In genomic region chr20:48667889-48668413, GRCh38 we compare ENCODE assay signal across 1 cellular context.
A peak's percentile ranks its signal among the peaks of the same experiment; 100 is the strongest.
TF ChIP-seq lines count a peak whose summit lies in the region.

No MANE protein-coding gene starts in this region.

TF ChIP-seq in HepG2, 621 proteins besides CTCF, POLR2A, EP300 and RAD21 (continued from another document and continues in another):
- TF ChIP-seq, protein P1, sequence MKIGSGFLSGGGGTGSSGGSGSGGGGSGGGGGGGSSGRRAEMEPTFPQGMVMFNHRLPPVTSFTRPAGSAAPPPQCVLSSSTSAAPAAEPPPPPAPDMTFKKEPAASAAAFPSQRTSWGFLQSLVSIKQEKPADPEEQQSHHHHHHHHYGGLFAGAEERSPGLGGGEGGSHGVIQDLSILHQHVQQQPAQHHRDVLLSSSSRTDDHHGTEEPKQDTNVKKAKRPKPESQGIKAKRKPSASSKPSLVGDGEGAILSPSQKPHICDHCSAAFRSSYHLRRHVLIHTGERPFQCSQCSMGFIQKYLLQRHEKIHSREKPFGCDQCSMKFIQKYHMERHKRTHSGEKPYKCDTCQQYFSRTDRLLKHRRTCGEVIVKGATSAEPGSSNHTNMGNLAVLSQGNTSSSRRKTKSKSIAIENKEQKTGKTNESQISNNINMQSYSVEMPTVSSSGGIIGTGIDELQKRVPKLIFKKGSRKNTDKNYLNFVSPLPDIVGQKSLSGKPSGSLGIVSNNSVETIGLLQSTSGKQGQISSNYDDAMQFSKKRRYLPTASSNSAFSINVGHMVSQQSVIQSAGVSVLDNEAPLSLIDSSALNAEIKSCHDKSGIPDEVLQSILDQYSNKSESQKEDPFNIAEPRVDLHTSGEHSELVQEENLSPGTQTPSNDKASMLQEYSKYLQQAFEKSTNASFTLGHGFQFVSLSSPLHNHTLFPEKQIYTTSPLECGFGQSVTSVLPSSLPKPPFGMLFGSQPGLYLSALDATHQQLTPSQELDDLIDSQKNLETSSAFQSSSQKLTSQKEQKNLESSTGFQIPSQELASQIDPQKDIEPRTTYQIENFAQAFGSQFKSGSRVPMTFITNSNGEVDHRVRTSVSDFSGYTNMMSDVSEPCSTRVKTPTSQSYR (CRISPR knock-in tag; IDR thresholded peaks at IDR 0.05; ENCODE audit: borderline replicate concordance), result no peak
- TF ChIP-seq SNRNP70 (IDR thresholded peaks at IDR 0.05; ENCODE audit: low read depth, low read length), result no peak
- no peak for TF ChIP-seq HDAC6 (IDR thresholded peaks at IDR 0.05; ENCODE audit: low read depth, low read length)
- TF ChIP-seq XRCC5 (optimal IDR thresholded peaks at IDR 0.05; ENCODE audit: low read length), result no peak
- TF ChIP-seq ZNF746 (CRISPR knock-in tag; IDR thresholded peaks at IDR 0.05), result 0 out of 2 replicates have a peak, but pooled peaks have one; percentile 61
- no peak for TF ChIP-seq YY1 (IDR thresholded peaks at IDR 0.05; ENCODE audit: insufficient read depth, insufficient replicate concordance, low read depth, low read length)
- TF ChIP-seq SKI (IDR thresholded peaks at IDR 0.05; ENCODE audit: partially characterized antibody), result no peak
- TF ChIP-seq ZBTB7A (CRISPR knock-in tag; IDR thresholded peaks at IDR 0.05), result no peak
- TF ChIP-seq JUNB (CRISPR knock-in tag; IDR thresholded peaks at IDR 0.05; ENCODE audit: borderline replicate concordance), result no peak
- TF ChIP-seq, protein P2, sequence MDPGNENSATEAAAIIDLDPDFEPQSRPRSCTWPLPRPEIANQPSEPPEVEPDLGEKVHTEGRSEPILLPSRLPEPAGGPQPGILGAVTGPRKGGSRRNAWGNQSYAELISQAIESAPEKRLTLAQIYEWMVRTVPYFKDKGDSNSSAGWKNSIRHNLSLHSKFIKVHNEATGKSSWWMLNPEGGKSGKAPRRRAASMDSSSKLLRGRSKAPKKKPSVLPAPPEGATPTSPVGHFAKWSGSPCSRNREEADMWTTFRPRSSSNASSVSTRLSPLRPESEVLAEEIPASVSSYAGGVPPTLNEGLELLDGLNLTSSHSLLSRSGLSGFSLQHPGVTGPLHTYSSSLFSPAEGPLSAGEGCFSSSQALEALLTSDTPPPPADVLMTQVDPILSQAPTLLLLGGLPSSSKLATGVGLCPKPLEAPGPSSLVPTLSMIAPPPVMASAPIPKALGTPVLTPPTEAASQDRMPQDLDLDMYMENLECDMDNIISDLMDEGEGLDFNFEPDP (CRISPR knock-in tag; conservative IDR thresholded peaks at IDR 0.05), result no peak
- TF ChIP-seq, protein P3, sequence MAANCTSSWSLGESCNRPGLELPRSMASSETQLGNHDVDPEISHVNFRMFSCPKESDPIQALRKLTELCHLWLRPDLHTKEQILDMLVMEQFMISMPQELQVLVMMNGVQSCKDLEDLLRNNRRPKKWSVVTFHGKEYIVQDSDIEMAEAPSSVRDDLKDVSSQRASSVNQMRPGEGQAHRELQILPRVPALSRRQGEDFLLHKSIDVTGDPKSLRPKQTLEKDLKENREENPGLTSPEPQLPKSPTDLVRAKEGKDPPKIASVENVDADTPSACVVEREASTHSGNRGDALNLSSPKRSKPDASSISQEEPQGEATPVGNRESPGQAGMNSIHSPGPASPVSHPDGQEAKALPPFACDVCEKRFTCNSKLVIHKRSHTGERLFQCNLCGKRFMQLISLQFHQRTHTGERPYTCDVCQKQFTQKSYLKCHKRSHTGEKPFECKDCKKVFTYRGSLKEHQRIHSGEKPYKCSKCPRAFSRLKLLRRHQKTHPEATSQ (CRISPR knock-in tag; IDR thresholded peaks at IDR 0.05; ENCODE audit: borderline replicate concordance), result no peak
- TF ChIP-seq E2F1 (CRISPR knock-in tag; IDR thresholded peaks at IDR 0.05), result no peak
- TF ChIP-seq MXD1 (CRISPR knock-in tag; IDR thresholded peaks at IDR 0.05), result peak; percentile 64; the same call in 1 of the 2 replicates
- 0 out of 2 replicates have a peak, but pooled peaks have one; percentile 21 for TF ChIP-seq ZNF724P (CRISPR knock-in tag; IDR thresholded peaks at IDR 0.05; ENCODE audit: borderline replicate concordance)
- TF ChIP-seq GABPA (IDR thresholded peaks at IDR 0.05; ENCODE audit: low read depth, low read length), result no peak
- TF ChIP-seq GABPA (CRISPR knock-in tag; IDR thresholded peaks at IDR 0.05; ENCODE audit: low read depth), result no peak
- no peak for TF ChIP-seq TRIM24 (CRISPR knock-in tag; IDR thresholded peaks at IDR 0.05)
- TF ChIP-seq ZNF335 (CRISPR knock-in tag; IDR thresholded peaks at IDR 0.05), result no peak
- TF ChIP-seq MNT (IDR thresholded peaks at IDR 0.05), result peak; percentile 93
- TF ChIP-seq, protein P4, sequence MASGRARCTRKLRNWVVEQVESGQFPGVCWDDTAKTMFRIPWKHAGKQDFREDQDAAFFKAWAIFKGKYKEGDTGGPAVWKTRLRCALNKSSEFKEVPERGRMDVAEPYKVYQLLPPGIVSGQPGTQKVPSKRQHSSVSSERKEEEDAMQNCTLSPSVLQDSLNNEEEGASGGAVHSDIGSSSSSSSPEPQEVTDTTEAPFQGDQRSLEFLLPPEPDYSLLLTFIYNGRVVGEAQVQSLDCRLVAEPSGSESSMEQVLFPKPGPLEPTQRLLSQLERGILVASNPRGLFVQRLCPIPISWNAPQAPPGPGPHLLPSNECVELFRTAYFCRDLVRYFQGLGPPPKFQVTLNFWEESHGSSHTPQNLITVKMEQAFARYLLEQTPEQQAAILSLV (CRISPR knock-in tag; IDR thresholded peaks at IDR 0.05; ENCODE audit: borderline replicate concordance), result peak; percentile 65; the same call in 1 of the 2 replicates
- TF ChIP-seq ERF (CRISPR knock-in tag; IDR thresholded peaks at IDR 0.05), result peak; percentile 9; the same call in 1 of the 2 replicates
- TF ChIP-seq PITX1 (CRISPR knock-in tag; IDR thresholded peaks at IDR 0.05), result no peak
- TF ChIP-seq, protein P5, sequence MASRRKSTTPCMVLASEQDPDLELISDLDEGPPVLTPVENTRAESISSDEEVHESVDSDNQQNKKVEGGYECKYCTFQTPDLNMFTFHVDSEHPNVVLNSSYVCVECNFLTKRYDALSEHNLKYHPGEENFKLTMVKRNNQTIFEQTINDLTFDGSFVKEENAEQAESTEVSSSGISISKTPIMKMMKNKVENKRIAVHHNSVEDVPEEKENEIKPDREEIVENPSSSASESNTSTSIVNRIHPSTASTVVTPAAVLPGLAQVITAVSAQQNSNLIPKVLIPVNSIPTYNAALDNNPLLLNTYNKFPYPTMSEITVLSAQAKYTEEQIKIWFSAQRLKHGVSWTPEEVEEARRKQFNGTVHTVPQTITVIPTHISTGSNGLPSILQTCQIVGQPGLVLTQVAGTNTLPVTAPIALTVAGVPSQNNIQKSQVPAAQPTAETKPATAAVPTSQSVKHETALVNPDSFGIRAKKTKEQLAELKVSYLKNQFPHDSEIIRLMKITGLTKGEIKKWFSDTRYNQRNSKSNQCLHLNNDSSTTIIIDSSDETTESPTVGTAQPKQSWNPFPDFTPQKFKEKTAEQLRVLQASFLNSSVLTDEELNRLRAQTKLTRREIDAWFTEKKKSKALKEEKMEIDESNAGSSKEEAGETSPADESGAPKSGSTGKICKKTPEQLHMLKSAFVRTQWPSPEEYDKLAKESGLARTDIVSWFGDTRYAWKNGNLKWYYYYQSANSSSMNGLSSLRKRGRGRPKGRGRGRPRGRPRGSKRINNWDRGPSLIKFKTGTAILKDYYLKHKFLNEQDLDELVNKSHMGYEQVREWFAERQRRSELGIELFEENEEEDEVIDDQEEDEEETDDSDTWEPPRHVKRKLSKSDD (CRISPR knock-in tag; IDR thresholded peaks at IDR 0.05; ENCODE audit: low read depth), result no peak
- TF ChIP-seq ZNF672 (CRISPR knock-in tag; IDR thresholded peaks at IDR 0.05), result no peak
- no peak for TF ChIP-seq BRCA1 (CRISPR knock-in tag; IDR thresholded peaks at IDR 0.05)
- no peak; the same call in 1 of the 2 replicates for TF ChIP-seq ZNF350 (CRISPR knock-in tag; IDR thresholded peaks at IDR 0.05; ENCODE audit: borderline replicate concordance, low read depth)
- TF ChIP-seq CEBPZ (IDR thresholded peaks at IDR 0.05; ENCODE audit: low read length), result no peak
- no peak for TF ChIP-seq KAT7 (CRISPR knock-in tag; IDR thresholded peaks at IDR 0.05; ENCODE audit: borderline replicate concordance)
- TF ChIP-seq ZNF747 (CRISPR knock-in tag; IDR thresholded peaks at IDR 0.05; ENCODE audit: borderline replicate concordance), result no peak
- no peak for TF ChIP-seq ZNF510 (CRISPR knock-in tag; IDR thresholded peaks at IDR 0.05; ENCODE audit: low read depth)
- no peak for TF ChIP-seq ZNF432 (CRISPR knock-in tag; IDR thresholded peaks at IDR 0.05; ENCODE audit: borderline replicate concordance)
- no peak for TF ChIP-seq CREM (IDR thresholded peaks at IDR 0.05)
- no peak for TF ChIP-seq CREM (CRISPR knock-in tag; IDR thresholded peaks at IDR 0.05)
- no peak for TF ChIP-seq KDM4B (CRISPR knock-in tag; IDR thresholded peaks at IDR 0.05)
- TF ChIP-seq ZNF546 (CRISPR knock-in tag; conservative IDR thresholded peaks at IDR 0.05), result no peak
- TF ChIP-seq ZNF788 (CRISPR knock-in tag; IDR thresholded peaks at IDR 0.05; ENCODE audit: borderline replicate concordance), result no peak
- no peak for TF ChIP-seq RORA (CRISPR knock-in tag; IDR thresholded peaks at IDR 0.05)
- TF ChIP-seq LBX2 (CRISPR knock-in tag; IDR thresholded peaks at IDR 0.05; ENCODE audit: borderline replicate concordance), result no peak
- no peak for TF ChIP-seq PAF1 (CRISPR knock-in tag; IDR thresholded peaks at IDR 0.05)
- no peak for TF ChIP-seq SMARCE1 (IDR thresholded peaks at IDR 0.05; ENCODE audit: borderline replicate concordance)
- TF ChIP-seq RBFOX2 (IDR thresholded peaks at IDR 0.05; ENCODE audit: low read depth, low read length), result no peak
- TF ChIP-seq, protein P6, sequence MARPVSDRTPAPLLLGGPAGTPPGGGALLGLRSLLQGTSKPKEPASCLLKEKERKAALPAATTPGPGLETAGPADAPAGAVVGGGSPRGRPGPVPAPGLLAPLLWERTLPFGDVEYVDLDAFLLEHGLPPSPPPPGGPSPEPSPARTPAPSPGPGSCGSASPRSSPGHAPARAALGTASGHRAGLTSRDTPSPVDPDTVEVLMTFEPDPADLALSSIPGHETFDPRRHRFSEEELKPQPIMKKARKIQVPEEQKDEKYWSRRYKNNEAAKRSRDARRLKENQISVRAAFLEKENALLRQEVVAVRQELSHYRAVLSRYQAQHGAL (CRISPR knock-in tag; IDR thresholded peaks at IDR 0.05; ENCODE audit: not compliant biosample characterization), result no peak
- no peak for TF ChIP-seq SMARCC2 (IDR thresholded peaks at IDR 0.05)
- TF ChIP-seq ZFYVE20 (CRISPR knock-in tag; IDR thresholded peaks at IDR 0.05; ENCODE audit: borderline replicate concordance, low read depth), result no peak
- no peak for TF ChIP-seq ZNF274 (CRISPR knock-in tag; IDR thresholded peaks at IDR 0.05)
- no peak for TF ChIP-seq THRA (CRISPR knock-in tag; IDR thresholded peaks at IDR 0.05; ENCODE audit: borderline replicate concordance)
